In genomic region chr1:33288976-33289857, GRCh38 we compare ENCODE assay signal across 1 cellular context.
TF ChIP-seq lines count a peak whose summit lies in the region.

No MANE protein-coding gene starts in this region.

TF ChIP-seq in HepG2, 621 proteins besides CTCF, POLR2A, EP300 and RAD21:
- TF ChIP-seq ZFYVE20 (CRISPR knock-in tag; IDR thresholded peaks at IDR 0.05; ENCODE audit: borderline replicate concordance, low read depth), result no peak
- TF ChIP-seq CREBL2 (CRISPR knock-in tag; IDR thresholded peaks at IDR 0.05; ENCODE audit: borderline replicate concordance), result no peak
- no peak for TF ChIP-seq ZNF317 (CRISPR knock-in tag; IDR thresholded peaks at IDR 0.05)
- no peak for TF ChIP-seq RXRA (CRISPR knock-in tag; IDR thresholded peaks at IDR 0.05)
TF ChIP-seq in HepG2: peak in this region for 0.
